In the genomic region with DNA sequence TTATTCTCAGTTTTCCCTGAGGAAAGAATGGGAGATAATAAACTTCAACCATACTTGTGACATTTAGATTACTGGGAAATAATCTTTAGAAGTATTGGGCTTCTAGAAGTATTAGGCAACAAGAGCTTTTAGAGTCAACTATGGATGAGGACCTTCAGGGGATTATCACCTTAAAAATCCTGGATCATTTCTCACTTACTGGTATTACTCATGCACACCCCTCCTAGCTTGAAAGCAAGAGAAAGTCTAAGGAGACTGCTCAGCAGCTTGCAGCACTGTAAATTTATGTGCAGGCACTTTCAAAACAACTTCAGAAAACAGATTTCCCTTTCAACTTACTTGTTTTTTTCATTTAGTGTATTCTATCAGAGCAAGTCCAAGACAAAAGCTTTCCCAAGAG, we compare ENCODE assay signal across 15 cellular contexts.
DNase-seq lines count a peak whose midpoint lies in the region; ATAC-seq and TF ChIP-seq lines count a peak whose summit lies in the region.
"Had no signal": no experiment of that assay in that cellular context is flagged by ENCODE, and none has a peak within 500 bp of the region (broad histone marks: within the 10 kb centered on the region; RNA-seq: fewer than 3 reads in every experiment).

No MANE protein-coding gene starts in this region.

- H3K4me1 Mint-ChIP-seq in endodermal cell, result peaks cover 34% of the 10 kb centered on the region
- peaks cover 52% of the 10 kb centered on the region for H3K4me1 Mint-ChIP-seq in nephron
- H3K4me1 Mint-ChIP-seq in activated T-cell treated with anti-CD3 and anti-CD28 coated beads, Interleukin-2, amount 50 U/mL, for 72 hours (ENCODE audit: low read depth), result no peaks in the 10 kb centered on the region
- H3K4me1 Mint-ChIP-seq: B cell had no signal

- H3K27ac Mint-ChIP-seq in endodermal cell (peak overlapping the region; percentile 54), nephron (peak overlapping the region; percentile 46 to 87 (median 59))
- H3K27ac Mint-ChIP-seq in activated T-cell treated with anti-CD3 and anti-CD28 coated beads, Interleukin-2, amount 50 U/mL, for 72 hours, result no peak overlapping the region
- H3K27ac Mint-ChIP-seq: B cell; CD4-positive, alpha-beta T cell; GM23338 had no signal

- H3K4me3 Mint-ChIP-seq in endodermal cell (no peak overlapping the region), nephron (peak overlapping the region in 1 of 3 experiments; percentile 8)
- H3K4me3 Mint-ChIP-seq in activated T-cell treated with anti-CD3 and anti-CD28 coated beads, Interleukin-2, amount 50 U/mL, for 72 hours, result no peak overlapping the region
- H3K4me3 Mint-ChIP-seq: B cell; CD4-positive, alpha-beta T cell; GM23338 had no signal

- no peaks in the 10 kb centered on the region for H3K36me3 ChIP-seq in endodermal cell (ENCODE audit: control insufficient read depth, insufficient read depth, low read length)

- TF ChIP-seq CTCF in endodermal cell (conservative IDR thresholded peaks at IDR 0.05) (no peak), nephron (IDR thresholded peaks at IDR 0.05; ENCODE audit: unreplicated experiment in 3 of 3) (no peak), GM10266 (IDR thresholded peaks at IDR 0.05; ENCODE audit: control insufficient read depth, insufficient read depth, low read depth, missing control alignments) (no peak)

- intact Hi-C loops in left ventricle myocardium superior (cut with micrococcal nuclease), result no loop called here
- intact Hi-C loops in cardiac septum (cut with DNase I), result no loop called here

- H3K27me3 Mint-ChIP-seq in endodermal cell (ENCODE audit: insufficient read depth) (peaks cover 2% of the 10 kb centered on the region), nephron (ENCODE audit: low read depth) (no peaks in the 10 kb centered on the region)
- H3K27me3 Mint-ChIP-seq in activated T-cell treated with anti-CD3 and anti-CD28 coated beads, Interleukin-2, amount 50 U/mL, for 72 hours (ENCODE audit: low read depth), result no peaks in the 10 kb centered on the region
- H3K27me3 Mint-ChIP-seq: B cell; CD4-positive, alpha-beta T cell had no signal

- H3K27ac ChIP-seq in endodermal cell (ENCODE audit: low read depth, low read length), result no peak overlapping the region

- no peak overlapping the region for H3K9ac ChIP-seq in endodermal cell (ENCODE audit: extremely low read depth, low read length, poor library complexity, severe bottlenecking)

- H3K4me3 ChIP-seq in endodermal cell (ENCODE audit: low read length), result no peak overlapping the region
- H3K4me3 ChIP-seq: GM23338 had no signal

- no peaks in the 10 kb centered on the region for H3K36me3 Mint-ChIP-seq in endodermal cell (ENCODE audit: low read depth)
- H3K36me3 Mint-ChIP-seq in nephron (ENCODE audit: low read depth), result no peaks in the 10 kb centered on the region
- peaks cover 0 to 2% of the 10 kb centered on the region in 2 donors for H3K36me3 Mint-ChIP-seq in activated T-cell treated with anti-CD3 and anti-CD28 coated beads, Interleukin-2, amount 50 U/mL, for 72 hours (ENCODE audit: insufficient read depth in 2 of 2)

- ATAC-seq in left ventricle myocardium superior (peak; percentile 51), GM21515 (IDR thresholded peaks at IDR 0.05; ENCODE audit: unreplicated experiment) (no peak)
- ATAC-seq in activated T-cell treated with anti-CD3 and anti-CD28 coated beads, Interleukin-2, amount 50 U/mL, for 72 hours (replicated peaks in 1 of 2), result no peak
- ATAC-seq: GM23338 had no signal

- H3K9me3 ChIP-seq in endodermal cell (ENCODE audit: control insufficient read depth, low read length), result no peaks in the 10 kb centered on the region

- no peaks in the 10 kb centered on the region for H3K27me3 ChIP-seq in endodermal cell (ENCODE audit: control insufficient read depth, insufficient read depth, low read length, poor library complexity, severe bottlenecking)

- H3K9me3 Mint-ChIP-seq in endodermal cell, result no peaks in the 10 kb centered on the region
- no peaks in the 10 kb centered on the region for H3K9me3 Mint-ChIP-seq in nephron
- H3K9me3 Mint-ChIP-seq in activated T-cell treated with anti-CD3 and anti-CD28 coated beads, Interleukin-2, amount 50 U/mL, for 72 hours, result peaks cover 0 to 3% of the 10 kb centered on the region in 2 donors
- H3K9me3 Mint-ChIP-seq: GM23338 had no signal

- peaks cover 9% of the 10 kb centered on the region for H3K4me1 ChIP-seq in endodermal cell (ENCODE audit: control insufficient read depth, insufficient read depth, low read length)

- no peak for DNase-seq in left ventricle myocardium superior
- DNase-seq in cardiac septum (ENCODE audit: low spot score), result no peak
- no peak for DNase-seq in endodermal cell
- no peak for DNase-seq in activated T-cell treated with anti-CD3 and anti-CD28 coated beads, Interleukin-2, amount 50 U/mL, for 72 hours
- DNase-seq in GM10266 (ENCODE audit: extremely low spot score), result no peak
- DNase-seq: C1 segment of cervical spinal cord; CD4-positive, alpha-beta T cell; DMS53; GF-D8; H7; IMR-90 had no signal
